16 cellular contexts compared by ENCODE assay signal in genomic region chr7:107678110-107678753, GRCh38. TPM values are rescaled to one million over a fixed set of nuclear protein-coding genes. Genes with fewer than 3 reads are reported as not detected.
DNase-seq lines count a peak whose midpoint lies in the region; ATAC-seq, FAIRE-seq and TF ChIP-seq lines count a peak whose summit lies in the region.
"Had no signal": no experiment of that assay in that cellular context is flagged by ENCODE, and none has a peak within 500 bp of the region (broad histone marks: within the 10 kb centered on the region; RNA-seq: fewer than 3 reads in every experiment).

No MANE protein-coding gene starts in this region.

- no peaks in the 10 kb centered on the region for H3K4me1 ChIP-seq in sigmoid colon
- H3K4me1 ChIP-seq in esophagus squamous epithelium = no peaks in the 10 kb centered on the region
- H3K4me1 ChIP-seq: colonic mucosa had no signal

- H3K4me3 ChIP-seq in bronchial epithelial cell (ENCODE audit: low read depth, low read length) (no peak overlapping the region), sigmoid colon (no peak overlapping the region), esophagus squamous epithelium (no peak overlapping the region)
- H3K4me3 ChIP-seq: colonic mucosa had no signal

- DNase-seq in DMS53 (lab: John Stamatoyannopoulos, UW) = peak; percentile 34
- peak; percentile 12 for DNase-seq in bronchial epithelial cell (ENCODE audit: low read depth)
- DNase-seq in inferior parietal cortex (ENCODE audit: extremely low spot score) = no peak
- no peak for DNase-seq in NCI-H1694 (lab: John Stamatoyannopoulos, UW)
- no peak for DNase-seq in sigmoid colon
- DNase-seq in esophagus squamous epithelium (lab: John Stamatoyannopoulos, UW) = no peak
- DNase-seq: activated T-cell treated with anti-CD3 and anti-CD28 coated beads, Interleukin-2, amount 50 U/mL, for 1 hour; colonic mucosa; GDM1; hypothalamus; NCI-H2081 treated with DMSO at 0.1 percent for 48 hours; Right ventricle myocardium superior; stimulated activated CD4-positive, alpha-beta T cell treated with anti-CD3 and anti-CD28 coated beads, Interleukin-4, amount 100 ng/mL, for 1 hour had no signal

- no peak for TF ChIP-seq EP300 in sigmoid colon (IDR thresholded peaks at IDR 0.05)

- ATAC-seq in GM19395 (IDR thresholded peaks at IDR 0.05; ENCODE audit: unreplicated experiment) (peak; percentile 80), HG03175 (IDR thresholded peaks at IDR 0.05; ENCODE audit: unreplicated experiment) (peak; percentile 71)

- intact Hi-C loops in sigmoid colon (cut with DNase I) (no loop called here), esophagus squamous epithelium (cut with DNase I) (no loop called here)

- no peaks in the 10 kb centered on the region for H3K9me3 ChIP-seq in sigmoid colon
- H3K9me3 ChIP-seq in esophagus squamous epithelium = no peaks in the 10 kb centered on the region
- H3K9me3 ChIP-seq: colonic mucosa had no signal

- TF ChIP-seq CTCF in bronchial epithelial cell (IDR thresholded peaks at IDR 0.05; ENCODE audit: insufficient read depth, low read length, severe bottlenecking) (no peak), sigmoid colon (IDR thresholded peaks at IDR 0.05) (no peak), esophagus squamous epithelium (IDR thresholded peaks at IDR 0.05) (no peak)

- H3K36me3 ChIP-seq in bronchial epithelial cell (ENCODE audit: control insufficient read depth, insufficient read depth, low read length) (no peaks in the 10 kb centered on the region), sigmoid colon (no peaks in the 10 kb centered on the region), esophagus squamous epithelium (no peaks in the 10 kb centered on the region)
- H3K36me3 ChIP-seq: colonic mucosa had no signal

- WGBS in sigmoid colon, 2 donors = 79 to 81% methylated on average over 1 of the region's 1 CpG
- 60 to 64% methylated on average over 1 of the region's 1 CpG for WGBS in esophagus squamous epithelium, 2 donors

- no peak for FAIRE-seq in bronchial epithelial cell (lab: Jason Lieb, UNC)

- H3K27ac ChIP-seq in sigmoid colon = no peak overlapping the region
- no peak overlapping the region for H3K27ac ChIP-seq in esophagus squamous epithelium
- H3K27ac ChIP-seq: colonic mucosa, HL-60 had no signal

- no peaks in the 10 kb centered on the region for H3K27me3 ChIP-seq in bronchial epithelial cell (ENCODE audit: control insufficient read depth, insufficient read depth, low read length)
- no peaks in the 10 kb centered on the region for H3K27me3 ChIP-seq in sigmoid colon
- no peaks in the 10 kb centered on the region for H3K27me3 ChIP-seq in esophagus squamous epithelium
- H3K27me3 ChIP-seq: colonic mucosa had no signal

- no peak for TF ChIP-seq POLR2A in sigmoid colon (IDR thresholded peaks at IDR 0.05)
- no peak for TF ChIP-seq POLR2A in esophagus squamous epithelium (IDR thresholded peaks at IDR 0.05)

RNA-seq across cellular contexts. Expression of gene SLC26A4, which starts 17.6 kb away (rescaled TPM):
- total RNA-seq in bronchial epithelial cell = 0.53 and 1.3 TPM in 2 replicates
- 1 to 10 TPM in 2 of 4 donors, under 1 TPM in 2; 0.36 to 1.4 (median 0.85) TPM for total RNA-seq in sigmoid colon
- polyA plus RNA-seq in sigmoid colon = under 1 TPM in 2 of 3 donors, not detected in 1; 0.25 to 0.60 TPM
- total RNA-seq in esophagus squamous epithelium = 1 to 10 TPM in 1 of 4 donors, under 1 TPM in 3; 0.13 to 1.2 (median 0.19) TPM

Comparison
In these comparisons a context has a peak if more than half of its experiments do, and no peak if none do; other contexts are left out.
1. DNase-seq: peak in DMS53 (single experiment) and bronchial epithelial cell (single experiment); none in inferior parietal cortex (single experiment), NCI-H1694 (single experiment), sigmoid colon (single experiment) and esophagus squamous epithelium (single experiment).